Comparison of ENCODE assay signal across 8 cellular contexts in the genomic region with DNA sequence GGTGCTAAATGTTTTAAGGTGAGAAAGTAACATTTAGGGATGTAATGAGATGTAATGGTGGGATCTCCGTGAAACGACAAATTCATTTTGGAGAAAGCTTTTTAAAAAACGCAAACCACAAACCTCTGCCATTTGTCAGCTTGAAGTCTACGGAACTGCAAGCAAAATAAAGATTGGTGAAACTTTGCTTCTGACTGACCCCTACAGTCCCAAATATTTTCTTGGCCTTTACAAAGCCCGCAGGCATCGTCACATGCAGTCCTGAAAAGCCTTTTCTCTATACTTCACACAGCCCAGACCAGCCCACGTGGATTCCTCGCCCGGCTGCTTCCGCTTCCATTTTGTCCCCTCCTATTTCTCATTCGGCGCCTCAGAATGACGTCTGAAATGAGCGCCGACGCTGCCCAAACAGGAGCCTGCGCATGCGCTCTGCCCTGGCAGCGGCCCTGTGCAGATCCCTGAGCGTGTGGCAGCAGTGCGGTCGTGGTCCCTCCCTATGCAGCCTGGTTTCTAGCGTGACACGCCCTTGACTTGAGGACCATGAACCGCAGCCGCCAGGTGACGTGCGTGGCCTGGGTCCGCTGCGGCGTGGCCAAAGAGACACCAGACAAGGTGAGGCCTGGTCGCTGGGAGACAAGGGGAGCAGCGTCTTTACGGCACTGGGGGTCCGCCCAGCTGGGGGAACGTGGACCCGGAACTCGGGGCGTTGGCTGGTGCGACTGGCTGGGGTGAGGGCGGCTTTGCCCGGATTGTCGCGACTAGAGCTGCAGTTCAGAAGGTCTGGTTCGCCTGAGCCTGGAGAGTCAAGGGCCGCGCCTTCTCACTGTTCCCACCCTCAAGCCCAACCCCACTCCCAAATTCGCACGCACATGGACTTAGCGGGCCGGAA. TPM values are rescaled to one million over a fixed set of nuclear protein-coding genes. Genes with fewer than 3 reads are reported as not detected.
DNase-seq lines count a peak whose midpoint lies in the region; ATAC-seq and TF ChIP-seq lines count a peak whose summit lies in the region.

A gene (plus strand): TSS at position 440 of the 889 bp plus-strand sequence. CDS start 101 bp downstream, at position 541.

- H3K4ac ChIP-seq in mesendoderm (ENCODE audit: low read depth, low read length): peak within 1 kb of the TSS; percentile 26

- no peak within 1 kb of the TSS for H2BK120ac ChIP-seq in mesendoderm (ENCODE audit: low read depth, low read length)

- H3K23ac ChIP-seq in mesendoderm (ENCODE audit: low read length): no peak within 1 kb of the TSS

- H2AK5ac ChIP-seq in mesendoderm (ENCODE audit: low read length): peak within 1 kb of the TSS; percentile 1

- peak within 1 kb of the TSS; percentile 84 for H3K4me2 ChIP-seq in mesendoderm (ENCODE audit: low read length)

- H4K8ac ChIP-seq in mesendoderm (ENCODE audit: low read depth, low read length): no peak within 1 kb of the TSS

- H3K79me1 ChIP-seq in mesendoderm (ENCODE audit: low read length): peaks cover 9% of the 10 kb centered on the region

- no peak within 1 kb of the TSS for H3K18ac ChIP-seq in mesendoderm (ENCODE audit: low read length)

- H3K27ac ChIP-seq in HUES48 (ENCODE audit: low read depth, low read length) (peak within 1 kb of the TSS; percentile 97), endodermal cell (ENCODE audit: low read depth, low read length) (peak within 1 kb of the TSS; percentile 81), mesendoderm (ENCODE audit: low read depth, low read length) (peak within 1 kb of the TSS; percentile 38)

- in situ Hi-C loops in Caki2 (cut with HindIII; ENCODE audit: low pct_unique_long_range_greater_than_20kb, low sequenced_read_pairs): no loop called here

- H3K4me1 Mint-ChIP-seq in activated CD8-positive, alpha-beta memory T cell treated with anti-CD3 and anti-CD28 coated beads, Interleukin-2, amount 10 ng/mL, durations not matched to agents 7 days and 5 days: peaks cover 31% of the 10 kb centered on the region
- H3K4me1 Mint-ChIP-seq in endodermal cell: peaks cover 15% of the 10 kb centered on the region

- no peak within 1 kb of the TSS for H2BK15ac ChIP-seq in mesendoderm (replicated peaks; ENCODE audit: low read depth)

- H3K9me3 Mint-ChIP-seq in activated CD8-positive, alpha-beta memory T cell treated with anti-CD3 and anti-CD28 coated beads, Interleukin-2, amount 10 ng/mL, durations not matched to agents 7 days and 5 days (ENCODE audit: low read depth): no peaks in the 10 kb centered on the region
- peaks cover 3% of the 10 kb centered on the region for H3K9me3 Mint-ChIP-seq in endodermal cell

- H3K27me3 ChIP-seq in HUES48 (ENCODE audit: control insufficient read depth, insufficient read depth, low read length) (no peaks in the 10 kb centered on the region), NT2/D1 (ENCODE audit: insufficient read depth, insufficient read length) (no peaks in the 10 kb centered on the region), endodermal cell (ENCODE audit: control insufficient read depth, insufficient read depth, low read length, poor library complexity, severe bottlenecking) (no peaks in the 10 kb centered on the region), mesendoderm (ENCODE audit: insufficient read depth, low read length, poor library complexity) (no peaks in the 10 kb centered on the region)

- peaks cover 26% of the 10 kb centered on the region for H3K36me3 ChIP-seq in HUES48 (ENCODE audit: control insufficient read depth, insufficient read depth, low read length)
- H3K36me3 ChIP-seq in NT2/D1 (ENCODE audit: insufficient read depth, insufficient read length, low read length): peaks cover 27% of the 10 kb centered on the region
- H3K36me3 ChIP-seq in endodermal cell (ENCODE audit: control insufficient read depth, insufficient read depth, low read length): peaks cover 25% of the 10 kb centered on the region
- H3K36me3 ChIP-seq in mesendoderm (ENCODE audit: control insufficient read depth, insufficient read depth, low read length): peaks cover 2% of the 10 kb centered on the region

- peak; percentile 90 for DNase-seq in Caki2 (ENCODE audit: low read depth)
- DNase-seq in NT2/D1 (ENCODE audit: low read depth, low spot score): peak; percentile 94
- peak; percentile 96 for DNase-seq in activated CD8-positive, alpha-beta memory T cell treated with anti-CD3 and anti-CD28 coated beads, Interleukin-2, amount 10 ng/mL, durations not matched to agents 7 days and 5 days
- DNase-seq in endodermal cell: peak; percentile 99
- DNase-seq in mesendoderm: peak; percentile 98
- peak; percentile 92 for DNase-seq in stimulated activated CD8-positive, alpha-beta memory T cell treated with anti-CD3 and anti-CD28 coated beads, Interleukin-12 subunit alpha, Interleukin-12 subunit beta, amount 100 ng/mL, for 4 hours (ENCODE audit: low read depth)

- H3K4me1 ChIP-seq in HUES48 (ENCODE audit: control insufficient read depth, insufficient read depth, low read length) (0 out of 2 replicates have a peak, but pooled peaks cover 7% of the 10 kb centered on the region), NT2/D1 (ENCODE audit: insufficient read depth, insufficient read length) (no peaks in the 10 kb centered on the region), endodermal cell (ENCODE audit: control insufficient read depth, insufficient read depth, low read length) (no peaks in the 10 kb centered on the region), mesendoderm (ENCODE audit: control insufficient read depth, low read depth, low read length) (no peaks in the 10 kb centered on the region)

- H3K9me3 ChIP-seq in HUES48 (ENCODE audit: control insufficient read depth, insufficient read depth, low read length) (no peaks in the 10 kb centered on the region), NT2/D1 (ENCODE audit: insufficient read depth, low read length) (no peaks in the 10 kb centered on the region), endodermal cell (ENCODE audit: control insufficient read depth, low read length) (no peaks in the 10 kb centered on the region)

- no peak for TF ChIP-seq CTCF in endodermal cell (conservative IDR thresholded peaks at IDR 0.05)

- peak within 1 kb of the TSS; percentile 100 for H3K56ac ChIP-seq in mesendoderm (ENCODE audit: low read length)

- H3K79me2 ChIP-seq in mesendoderm (ENCODE audit: control insufficient read depth, insufficient read depth, low read length): peaks cover 14% of the 10 kb centered on the region

- H3K9ac ChIP-seq in HUES48 (ENCODE audit: low read depth, low read length) (peak within 1 kb of the TSS; percentile 98), NT2/D1 (ENCODE audit: insufficient read length, low read depth) (peak within 1 kb of the TSS; percentile 97), endodermal cell (ENCODE audit: extremely low read depth, low read length, poor library complexity, severe bottlenecking) (peak within 1 kb of the TSS; percentile 93), mesendoderm (ENCODE audit: low read length) (peak within 1 kb of the TSS; percentile 100)

- no peaks in the 10 kb centered on the region for H3K27me3 Mint-ChIP-seq in activated CD8-positive, alpha-beta memory T cell treated with anti-CD3 and anti-CD28 coated beads, Interleukin-2, amount 10 ng/mL, durations not matched to agents 7 days and 5 days
- no peaks in the 10 kb centered on the region for H3K27me3 Mint-ChIP-seq in endodermal cell (ENCODE audit: insufficient read depth)

- WGBS in endodermal cell (ENCODE audit: insufficient coverage in 1 of 2, insufficient read length in 1 of 2), 2 experiments: 0 to 1% methylated on average over 25 to 51 of the region's 51 CpGs
- WGBS in mesendoderm (ENCODE audit: extremely low coverage, insufficient coverage, low lambda C conversion rate): no CpG with 5 or more reads among the region's 51 CpGs

- H4K5ac ChIP-seq in mesendoderm (ENCODE audit: low read length): peak within 1 kb of the TSS; percentile 53

- peak within 1 kb of the TSS; percentile 97 for H3K27ac Mint-ChIP-seq in activated CD8-positive, alpha-beta memory T cell treated with anti-CD3 and anti-CD28 coated beads, Interleukin-2, amount 10 ng/mL, durations not matched to agents 7 days and 5 days
- peak within 1 kb of the TSS; percentile 99 for H3K27ac Mint-ChIP-seq in endodermal cell

- ATAC-seq in GM21390 (IDR thresholded peaks at IDR 0.05; ENCODE audit: unreplicated experiment): peak; percentile 91
- ATAC-seq in activated CD8-positive, alpha-beta memory T cell treated with anti-CD3 and anti-CD28 coated beads, Interleukin-2, amount 10 ng/mL, durations not matched to agents 7 days and 5 days: peak; percentile 94

- peak within 1 kb of the TSS; percentile 45 for H2BK5ac ChIP-seq in mesendoderm (ENCODE audit: low read length)

- CTCF ChIA-PET in activated CD8-positive, alpha-beta memory T cell treated with anti-CD3 and anti-CD28 coated beads, Interleukin-2, amount 10 ng/mL, durations not matched to agents 7 days and 5 days (lab: Charles Lee): interaction anchor here (0.9 to 2.2 kb wide), 4 partner anchors 10 to 73 kb away, joined by 3 to 9 read pairs (median 6); no protein-coding TSS in a partner anchor

- H3K4me3 ChIP-seq in HUES48 (ENCODE audit: low read depth, low read length) (peak within 1 kb of the TSS; percentile 95), NT2/D1 (ENCODE audit: insufficient read length, low read depth) (peak within 1 kb of the TSS; percentile 99), endodermal cell (ENCODE audit: low read length) (peak within 1 kb of the TSS; percentile 98), mesendoderm (ENCODE audit: low read length) (peak within 1 kb of the TSS; percentile 98)

- H3K4me3 Mint-ChIP-seq in activated CD8-positive, alpha-beta memory T cell treated with anti-CD3 and anti-CD28 coated beads, Interleukin-2, amount 10 ng/mL, durations not matched to agents 7 days and 5 days: peak within 1 kb of the TSS; percentile 90
- peak within 1 kb of the TSS; percentile 95 for H3K4me3 Mint-ChIP-seq in endodermal cell

- peaks cover 27% of the 10 kb centered on the region for H3K36me3 Mint-ChIP-seq in activated CD8-positive, alpha-beta memory T cell treated with anti-CD3 and anti-CD28 coated beads, Interleukin-2, amount 10 ng/mL, durations not matched to agents 7 days and 5 days
- H3K36me3 Mint-ChIP-seq in endodermal cell (ENCODE audit: low read depth): peaks cover 21% of the 10 kb centered on the region

RNA-seq across cellular contexts. Expression of the gene that starts here (rescaled TPM):
- 10.4 and 41.4 TPM in 2 replicates for total RNA-seq in Caki2 (2014; rRNA removed; shearing (Covaris generic); ENCODE audit: low replicate concordance)
- 10 to 100 TPM; 32.4 to 47.2 TPM for total RNA-seq in activated CD8-positive, alpha-beta memory T cell treated with anti-CD3 and anti-CD28 coated beads, Interleukin-2, amount 10 ng/mL, durations not matched to agents 7 days and 5 days
- total RNA-seq in endodermal cell: 10 to 100 TPM; 35.7 to 37.8 TPM
- polyA plus RNA-seq in endodermal cell (2013, experiment 1 of 2): 45.9 TPM
- polyA plus RNA-seq in endodermal cell (2013, experiment 2 of 2): 41.6 TPM
- 91.8 TPM for polyA plus RNA-seq in mesendoderm (2013, experiment 1 of 2)
- 94.8 TPM for polyA plus RNA-seq in mesendoderm (2013, experiment 2 of 2)

Comparison
In these comparisons a context has a peak if more than half of its experiments do, and no peak if none do; other contexts are left out.
1. Peak in every context shown above with its lines: DNase-seq, ATAC-seq, H3K4me3 ChIP-seq and H3K27ac ChIP-seq.
2. H3K27ac ChIP-seq: peak in every context shown above with its lines; median percentile 97 in HUES48; 81 in endodermal cell; 38 in mesendoderm.